1 cellular context compared by ENCODE assay signal in the genomic region with DNA sequence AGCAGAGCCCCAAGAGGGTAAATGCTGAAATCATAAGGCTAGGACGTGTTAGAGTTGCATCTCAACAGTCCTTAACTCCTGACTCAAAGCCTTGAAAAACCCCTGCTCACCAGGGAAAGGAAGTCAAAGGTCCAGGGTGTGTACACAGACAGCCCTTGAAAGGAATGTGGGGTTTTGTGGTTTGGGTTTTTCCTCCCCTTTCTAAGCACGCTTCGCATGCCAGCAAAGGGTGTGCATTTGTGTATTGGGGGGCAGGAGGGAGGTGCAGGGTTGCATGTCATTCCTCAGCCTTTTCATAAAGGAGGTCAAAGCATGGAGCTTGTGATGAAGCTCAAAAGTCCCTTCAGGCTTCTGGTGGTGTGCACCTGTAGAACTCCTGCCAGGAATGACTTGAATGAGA.
TF ChIP-seq lines count a peak whose summit lies in the region.

No MANE protein-coding gene starts in this region.

TF ChIP-seq in IMR-90, 13 proteins besides CTCF, POLR2A, EP300 and RAD21 (continued from another document):
- TF ChIP-seq USF2 (IDR thresholded peaks at IDR 0.05; ENCODE audit: low read depth, low read length) (no peak), SMC3 (IDR thresholded peaks at IDR 0.05; ENCODE audit: low read depth, low read length) (no peak)
TF ChIP-seq in IMR-90: peak in this region for 0.
